ENCODE assay signal across 20 cellular contexts in the genomic region with DNA sequence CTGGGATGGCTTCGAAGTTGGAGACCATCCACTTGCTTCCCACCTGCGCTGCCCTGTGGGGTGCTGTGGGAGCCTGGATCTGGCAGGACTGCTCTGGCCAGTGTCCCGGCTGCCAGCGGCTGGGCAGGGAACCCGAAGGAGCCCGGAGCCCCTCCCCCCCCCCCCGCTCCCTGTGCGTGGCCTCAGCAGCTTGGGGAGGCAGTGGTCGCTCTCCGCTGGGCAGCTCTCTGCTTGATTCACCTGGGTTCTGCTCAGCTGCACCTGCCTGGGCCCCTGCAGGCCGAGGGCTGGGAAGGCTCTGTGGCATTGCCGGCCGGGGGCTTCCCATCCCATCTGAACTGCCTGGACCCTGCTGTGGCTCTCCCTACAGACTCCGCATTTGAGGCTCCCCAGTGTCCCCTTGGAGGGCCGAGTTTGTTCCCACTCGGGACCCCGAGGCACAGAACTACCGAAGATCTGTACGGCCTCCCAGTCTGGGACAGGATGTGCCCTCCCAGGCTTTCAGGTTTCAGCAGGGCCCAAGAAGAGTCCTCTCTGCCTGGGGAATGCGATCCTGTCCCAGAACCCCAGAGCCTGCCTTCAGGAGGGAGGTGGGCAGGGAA.
"Had no signal": no experiment of that assay in that cellular context is flagged by ENCODE, and none has a peak within 500 bp of the region (broad histone marks: within the 10 kb centered on the region; RNA-seq: fewer than 3 reads in every experiment).

No MANE protein-coding gene starts in this region.

- H3K4me3 ChIP-seq: K562 had no signal

- H3K9ac ChIP-seq: KMS-11 had no signal

- H3K4me2 ChIP-seq: KMS-11 had no signal

- H3K27ac ChIP-seq: HL-60, KMS-11, RWPE1 had no signal

- DNase-seq: Kasumi-1, MM.1S, NCI-H1092 treated with DMSO at 0.1 percent for 48 hours, NCI-H1436, NCI-H187, NCI-H2029, NCI-H2081 treated with DMSO at 0.1 percent for 48 hours, NCI-H2171, NCI-H226, NCI-H446, NCI-H510A, NCI-H524 treated with DMSO at 0.1 percent for 48 hours, NCI-H69, NCI-H774, SHP77 had no signal

- ATAC-seq: K562, SK-N-SH treated with all-trans-retinoic acid at 6 μM for 48 hours had no signal
